In the genomic region with DNA sequence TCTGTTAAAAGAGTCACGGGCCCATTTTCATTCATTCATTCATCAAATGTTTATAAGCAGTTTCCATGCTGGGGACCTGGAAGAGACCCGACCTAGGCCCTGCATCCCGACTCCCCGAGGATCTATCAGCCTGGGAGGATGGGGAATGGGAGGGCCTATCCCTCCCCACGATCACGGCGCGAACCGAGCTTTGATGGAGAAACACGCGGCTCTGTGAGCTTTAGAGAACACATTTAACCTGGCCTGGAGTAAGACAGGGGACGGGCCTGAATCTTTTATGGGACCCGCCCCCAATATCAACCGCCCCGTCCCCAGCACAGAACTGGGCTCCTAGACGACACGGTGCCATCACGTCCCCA, we compare ENCODE assay signal across 8 cellular contexts. TPM values are rescaled to one million over a fixed set of nuclear protein-coding genes. Genes with fewer than 3 reads are reported as not detected.
A peak's percentile ranks its signal among the peaks of the same experiment; 100 is the strongest.
DNase-seq lines count a peak whose midpoint lies in the region; ATAC-seq and TF ChIP-seq lines count a peak whose summit lies in the region.

No MANE protein-coding gene starts in this region.

- H3K27me3 ChIP-seq in DOHH2 (ENCODE audit: control insufficient read depth, low read length) (no peaks in the 10 kb centered on the region; the same call in 1 of the 2 replicates), esophagus squamous epithelium (peaks cover 0 to 2% (median 0%) of the 10 kb centered on the region in 4 donors), rectal smooth muscle tissue (ENCODE audit: control insufficient read depth, insufficient read depth, low read length) (no peaks in the 10 kb centered on the region)

- H3K4me2 ChIP-seq in DOHH2 (ENCODE audit: low read length) = peak overlapping the region; percentile 53

- CTCF ChIA-PET in RWPE1 (lab: Yijun Ruan, JAX) (interaction anchor here (0.6 kb wide), 2 partner anchors 1355 to 1530 kb away, joined by 3 read pairs; no protein-coding TSS in a partner anchor), GM10248 (lab: Yijun Ruan, JAX) (interaction anchor here (1.4 to 3.2 kb wide), 4 partner anchors 11 to 261 kb away, joined by 5 to 12 read pairs (median 6); partner anchors contain the start of gene TRAPPC5)

- H3K9me2 ChIP-seq in DOHH2 (replicated peaks; ENCODE audit: control insufficient read depth, low read length) = no peaks in the 10 kb centered on the region

- TF ChIP-seq CTCF in DOHH2 (IDR thresholded peaks at IDR 0.05; ENCODE audit: low read depth, low read length, poor library complexity, severe bottlenecking) (no peak), RWPE1 (conservative IDR thresholded peaks at IDR 0.05; ENCODE audit: low read depth) (no peak), esophagus squamous epithelium (IDR thresholded peaks at IDR 0.05) (no peak), GM10248 (IDR thresholded peaks at IDR 0.05; ENCODE audit: control extremely low read depth, extremely low read depth, low read depth, missing control alignments) (no peak)

- no peak for TF ChIP-seq POLR2A in esophagus squamous epithelium (IDR thresholded peaks at IDR 0.05)

- H3K9ac ChIP-seq in rectal smooth muscle tissue (ENCODE audit: low read length) = no peak overlapping the region

- WGBS in esophagus squamous epithelium, 2 donors = 6 to 80% methylated on average over 1 to 15 of the region's 18 CpGs

- no peaks in the 10 kb centered on the region for H3K9me3 ChIP-seq in DOHH2 (ENCODE audit: control insufficient read depth, insufficient read depth, low read length)
- H3K9me3 ChIP-seq in esophagus squamous epithelium = no peaks in the 10 kb centered on the region

- H3K36me3 ChIP-seq in DOHH2 (ENCODE audit: control insufficient read depth, low read length) (no peaks in the 10 kb centered on the region), esophagus squamous epithelium (no peaks in the 10 kb centered on the region), rectal smooth muscle tissue (ENCODE audit: control insufficient read depth, insufficient read depth, low read length) (no peaks in the 10 kb centered on the region)

- H3K27ac ChIP-seq in DOHH2 (ENCODE audit: low read depth, low read length) = no peak overlapping the region
- H3K27ac ChIP-seq in RWPE1 = peak overlapping the region; percentile 94
- peak overlapping the region; percentile 28 to 88 (median 84) for H3K27ac ChIP-seq in esophagus squamous epithelium
- no peak overlapping the region for H3K27ac ChIP-seq in rectal smooth muscle tissue (ENCODE audit: low read depth, low read length)

- H4K20me1 ChIP-seq in DOHH2 (ENCODE audit: control insufficient read depth, insufficient read depth, low read depth, low read length) = no peaks in the 10 kb centered on the region

- no peaks in the 10 kb centered on the region for H3K79me2 ChIP-seq in DOHH2 (ENCODE audit: control insufficient read depth, low read length)

- intact Hi-C loops in esophagus squamous epithelium (cut with DNase I) = no loop called here

- H3K4me3 ChIP-seq in DOHH2 (ENCODE audit: low read length) = peak overlapping the region; percentile 54
- H3K4me3 ChIP-seq in esophagus squamous epithelium = peak overlapping the region; percentile 3 to 92 (median 82)
- H3K4me3 ChIP-seq in rectal smooth muscle tissue (ENCODE audit: low read length) = peak overlapping the region; percentile 23

- H3F3A ChIP-seq in DOHH2 (ENCODE audit: control insufficient read depth, insufficient read depth) = no peaks in the 10 kb centered on the region

- DNase-seq in RWPE1 (ENCODE audit: low spot score) (no peak), esophagus squamous epithelium (lab: John Stamatoyannopoulos, UW) (no peak), GM10248 (ENCODE audit: extremely low spot score) (no peak)
- no peak for DNase-seq in stimulated activated CD4-positive, alpha-beta T cell treated with anti-CD3 and anti-CD28 coated beads, Interleukin-2, amount 100 ng/mL, for 24 hours

- POLR2A ChIA-PET in RWPE1 (lab: Yijun Ruan, JAX; ENCODE audit: low non-redundant PET) (no interaction called here), GM10248 (lab: Yijun Ruan, JAX) (no interaction called here)

- ATAC-seq in GM21786 (IDR thresholded peaks at IDR 0.05; ENCODE audit: unreplicated experiment) (no peak), esophagus mucosa (no peak)

- H3K4me1 ChIP-seq in DOHH2 (ENCODE audit: control insufficient read depth, low read length) (peaks cover 11% of the 10 kb centered on the region), esophagus squamous epithelium (peaks cover 15 to 47% (median 22%) of the 10 kb centered on the region in 3 donors), rectal smooth muscle tissue (ENCODE audit: control insufficient read depth, insufficient read depth, low read length) (peaks cover 3% of the 10 kb centered on the region)

RNA-seq across cellular contexts. Expression of gene EVI5L, which starts 0.9 kb away (rescaled TPM):
- total RNA-seq in esophagus squamous epithelium = 10 to 100 TPM in 3 of 4 donors, 1 to 10 TPM in 1; 8.3 to 15.5 (median 11.9) TPM
- 9.6 TPM for total RNA-seq in esophagus mucosa

RNA-seq across cellular contexts. Expression of gene PRR36, which starts 45.0 kb away (rescaled TPM):
- total RNA-seq in esophagus squamous epithelium (under 1 TPM in 2 of 4 donors, not detected in 2; 0.35 to 0.57 TPM), esophagus mucosa (0.04 TPM)

RNA-seq across cellular contexts. Expression of gene LRRC8E, which starts 59.2 kb away (rescaled TPM):
- total RNA-seq in esophagus squamous epithelium (10 to 100 TPM in 2 of 4 donors, 1 to 10 TPM in 2; 7.6 to 17.0 (median 9.5) TPM), esophagus mucosa (11.6 TPM)

Comparison
In these comparisons a context has a peak if more than half of its experiments do, and no peak if none do; other contexts are left out.
1. H3K27ac ChIP-seq: peak in RWPE1 (single experiment) and esophagus squamous epithelium (4 of 4); none in DOHH2 (single experiment) and rectal smooth muscle tissue (single experiment).
2. H3K4me3 ChIP-seq: peak in every context shown above with its lines; median percentile 82 in esophagus squamous epithelium; 54 in DOHH2; 23 in rectal smooth muscle tissue.